1 cellular context compared by ENCODE assay signal in genomic region chr1:15175324-15176094, GRCh38. TPM values are rescaled to one million over a fixed set of nuclear protein-coding genes. Genes with fewer than 3 reads are reported as not detected.
"Had no signal": no experiment of that assay in that cellular context is flagged by ENCODE, and none has a peak within 500 bp of the region (broad histone marks: within the 10 kb centered on the region; RNA-seq: fewer than 3 reads in every experiment).

No MANE protein-coding gene starts in this region.

RNA-seq across cellular contexts. Expression of gene TMEM51, which starts 22.0 kb away (rescaled TPM):
- total RNA-seq: activated CD4-positive, alpha-beta memory T cell treated with anti-CD3 and anti-CD28 coated beads for 36 hours had no signal
